Comparison of ENCODE assay signal across 25 cellular contexts in genomic region chr19:20313894-20314293, GRCh38.
"Had no signal": no experiment of that assay in that cellular context is flagged by ENCODE, and none has a peak within 500 bp of the region (broad histone marks: within the 10 kb centered on the region; RNA-seq: fewer than 3 reads in every experiment).

No MANE protein-coding gene starts in this region.

- H3K4me3 Mint-ChIP-seq: activated B cell treated with CpG ODN at 0.5 μM for 24 hours; activated CD4-positive, alpha-beta T cell treated with anti-CD3 and anti-CD28 coated beads, Interleukin-2, amount 10 ng/mL, durations not matched to agents 24 days and 14 days; activated CD8-positive, alpha-beta memory T cell treated with anti-CD3 and anti-CD28 coated beads, Interleukin-2, amount 10 ng/mL, durations not matched to agents 7 days and 5 days; activated naive CD4-positive, alpha-beta T cell treated with anti-CD3 and anti-CD28 coated beads, Interleukin-2, amount 50 U/mL, for 24 hours; activated T-cell treated with anti-CD3 and anti-CD28 coated beads, Interleukin-2, amount 50 U/mL, for 24 hours; activated T-helper 1 cell treated with anti-CD3 and anti-CD28 coated beads, Interleukin-12 subunit alpha, Interleukin-12 subunit beta, Interleukin-2, Interleukin-4 antibody, amounts not matched to agents 30 ng/mL and 10 ng/mL and 1 ng/mL, durations not matched to agents 14 hours and 24 hours and 36 hours; IgD-negative memory B cell; T-helper 1 cell treated with Interleukin-12 subunit alpha and Interleukin-12 subunit beta and Interleukin-4 antibody, amounts not matched to agents 30 μg/mL and 1 μg/mL, for 36 hours had no signal

- H3K4me1 Mint-ChIP-seq: activated B cell treated with CpG ODN at 0.5 μM for 24 hours; activated CD4-positive, alpha-beta T cell treated with anti-CD3 and anti-CD28 coated beads, Interleukin-2, amount 10 ng/mL, durations not matched to agents 24 days and 14 days; activated CD8-positive, alpha-beta memory T cell treated with anti-CD3 and anti-CD28 coated beads, Interleukin-2, amount 10 ng/mL, durations not matched to agents 7 days and 5 days; activated naive CD4-positive, alpha-beta T cell treated with anti-CD3 and anti-CD28 coated beads, Interleukin-2, amount 50 U/mL, for 24 hours; IgD-negative memory B cell had no signal

- H3K36me3 ChIP-seq: breast epithelium had no signal

- H3K27me3 ChIP-seq: breast epithelium had no signal

- ATAC-seq: activated CD8-positive, alpha-beta memory T cell treated with anti-CD3 and anti-CD28 coated beads, Interleukin-2, amount 10 ng/mL, durations not matched to agents 7 days and 5 days; Panc1; Right ventricle myocardium inferior had no signal

- H3K27ac ChIP-seq: breast epithelium had no signal

- H3K9me3 Mint-ChIP-seq: activated naive CD4-positive, alpha-beta T cell treated with anti-CD3 and anti-CD28 coated beads, Interleukin-2, amount 50 U/mL, for 24 hours had no signal

- DNase-seq: activated B cell treated with CpG ODN at 0.5 μM for 24 hours; activated CD4-positive, alpha-beta T cell treated with anti-CD3 and anti-CD28 coated beads for 1 hour; activated CD4-positive, alpha-beta T cell treated with anti-CD3 and anti-CD28 coated beads, Interleukin-2, amount 10 ng/mL, durations not matched to agents 24 days and 14 days; activated CD4-positive, alpha-beta T cell treated with anti-CD3 and anti-CD28 coated beads, Interleukin-2, amount 50 U/mL, for 48 hours; activated CD8-positive, alpha-beta memory T cell treated with anti-CD3 and anti-CD28 coated beads, Interleukin-2, amount 10 ng/mL, durations not matched to agents 7 days and 5 days; activated effector memory CD4-positive, alpha-beta T cell treated with Interleukin-2 at 50 U/mL for 16 hours; activated naive CD4-positive, alpha-beta T cell; activated T-cell treated with anti-CD3 and anti-CD28 coated beads, Interleukin-2, amount 50 U/mL, for 24 hours; aorta; central memory CD4-positive, alpha-beta T cell; KG1; NCI-H1092 treated with DMSO at 0.1 percent for 48 hours; NCI-H1417 treated with DMSO at 0.1 percent for 48 hours; NCI-H187; NCI-H2081; NCI-H446; NCI-H524; RPMI8226 had no signal

- H3K4me3 ChIP-seq: breast epithelium had no signal

- H3K36me3 Mint-ChIP-seq: activated CD8-positive, alpha-beta memory T cell treated with anti-CD3 and anti-CD28 coated beads, Interleukin-2, amount 10 ng/mL, durations not matched to agents 7 days and 5 days; activated naive CD4-positive, alpha-beta T cell treated with anti-CD3 and anti-CD28 coated beads, Interleukin-2, amount 50 U/mL, for 24 hours had no signal

- H3K4me1 ChIP-seq: breast epithelium had no signal

- H3K27me3 Mint-ChIP-seq: activated B cell treated with CpG ODN at 0.5 μM for 24 hours; activated CD4-positive, alpha-beta T cell treated with anti-CD3 and anti-CD28 coated beads, Interleukin-2, amount 10 ng/mL, durations not matched to agents 24 days and 14 days; activated CD8-positive, alpha-beta memory T cell treated with anti-CD3 and anti-CD28 coated beads, Interleukin-2, amount 10 ng/mL, durations not matched to agents 7 days and 5 days; IgD-negative memory B cell had no signal

- H3K27ac Mint-ChIP-seq: activated B cell treated with CpG ODN at 0.5 μM for 24 hours; activated CD4-positive, alpha-beta T cell treated with anti-CD3 and anti-CD28 coated beads, Interleukin-2, amount 10 ng/mL, durations not matched to agents 24 days and 14 days; activated CD8-positive, alpha-beta memory T cell treated with anti-CD3 and anti-CD28 coated beads, Interleukin-2, amount 10 ng/mL, durations not matched to agents 7 days and 5 days; activated naive CD4-positive, alpha-beta T cell treated with anti-CD3 and anti-CD28 coated beads, Interleukin-2, amount 50 U/mL, for 24 hours; activated T-cell treated with anti-CD3 and anti-CD28 coated beads, Interleukin-2, amount 50 U/mL, for 24 hours; activated T-helper 1 cell treated with anti-CD3 and anti-CD28 coated beads, Interleukin-12 subunit alpha, Interleukin-12 subunit beta, Interleukin-2, Interleukin-4 antibody, amounts not matched to agents 30 ng/mL and 10 ng/mL and 1 ng/mL, durations not matched to agents 14 hours and 24 hours and 36 hours; IgD-negative memory B cell; T-helper 1 cell treated with Interleukin-12 subunit alpha and Interleukin-12 subunit beta and Interleukin-4 antibody, amounts not matched to agents 30 μg/mL and 1 μg/mL, for 36 hours had no signal
